11 cellular contexts compared by ENCODE assay signal in the genomic region with DNA sequence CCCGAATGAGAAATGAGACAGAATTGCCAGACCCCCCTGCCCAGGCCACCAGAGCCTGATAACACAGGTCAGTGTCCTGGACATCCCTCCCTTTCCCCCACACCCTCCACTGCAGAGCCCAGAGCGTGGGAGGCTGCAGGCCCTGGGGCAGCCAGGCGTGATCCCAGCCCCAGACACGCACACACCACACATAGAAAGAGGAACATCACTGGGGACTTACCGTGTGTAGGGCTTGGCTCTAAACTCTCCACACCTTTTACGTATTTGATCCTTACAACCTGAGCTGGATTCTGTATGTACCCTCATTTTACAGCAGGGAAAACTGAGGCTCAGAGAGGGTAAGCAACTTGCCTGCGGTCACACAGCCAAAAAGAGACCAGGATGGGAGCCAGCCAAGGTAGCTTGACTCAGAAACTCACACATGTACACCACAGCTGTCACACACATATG. TPM values are rescaled to one million over a fixed set of nuclear protein-coding genes. Genes with fewer than 3 reads are reported as not detected.
A peak's percentile ranks its signal among the peaks of the same experiment; 100 is the strongest.
DNase-seq lines count a peak whose midpoint lies in the region; ATAC-seq and TF ChIP-seq lines count a peak whose summit lies in the region.
"Had no signal": no experiment of that assay in that cellular context is flagged by ENCODE, and none has a peak within 500 bp of the region (broad histone marks: within the 10 kb centered on the region; RNA-seq: fewer than 3 reads in every experiment).

No MANE protein-coding gene starts in this region.

- no peaks in the 10 kb centered on the region for H3K9me2 ChIP-seq in OCI-LY1 (ENCODE audit: low read depth, low read length)

- no peak overlapping the region for H2AFZ ChIP-seq in OCI-LY1 (ENCODE audit: low read length)

- no peaks in the 10 kb centered on the region for H3K27me3 ChIP-seq in OCI-LY1 (ENCODE audit: insufficient read depth, low read length)
- no peaks in the 10 kb centered on the region for H3K27me3 ChIP-seq in lower lobe of right lung (ENCODE audit: low read depth)

- TF ChIP-seq CTCF in OCI-LY1 (IDR thresholded peaks at IDR 0.05; ENCODE audit: low read length) (no peak), lower lobe of right lung (IDR thresholded peaks at IDR 0.05) (no peak)

- DNase-seq in lower lobe of right lung = no peak
- no peak for DNase-seq in HPDE6-E6E7 (ENCODE audit: extremely low spot score)
- no peak for DNase-seq in NCI-H510A (lab: John Stamatoyannopoulos, UW)
- no peak for DNase-seq in left colon
- DNase-seq: amniotic stem cell, glutamatergic neuron had no signal

- H3K9ac ChIP-seq in OCI-LY1 (ENCODE audit: low read length) = peak overlapping the region; percentile 70

- ATAC-seq in GM21526 (IDR thresholded peaks at IDR 0.05; ENCODE audit: low FRiP score, unreplicated experiment) (peak; percentile 28), lower lobe of right lung (no peak), HG03378 (IDR thresholded peaks at IDR 0.05; ENCODE audit: unreplicated experiment) (no peak), left colon (no peak)

- intact Hi-C loops in lower lobe of right lung (cut with DNase I) (no loop called here), left colon (cut with DNase I, micrococcal nuclease) (no loop called here)

- no peaks in the 10 kb centered on the region for H3K9me3 ChIP-seq in OCI-LY1 (ENCODE audit: low read length)
- H3K9me3 ChIP-seq in lower lobe of right lung = no peaks in the 10 kb centered on the region

- H3K27ac ChIP-seq in OCI-LY1 (ENCODE audit: low read depth, low read length, poor library complexity, severe bottlenecking) = peak overlapping the region; percentile 96
- H3K27ac ChIP-seq in lower lobe of right lung = peak overlapping the region; percentile 39

- peaks cover 16% of the 10 kb centered on the region for H3F3A ChIP-seq in OCI-LY1 (ENCODE audit: insufficient read depth, low read length)

- H3K4me3 ChIP-seq in GM08714 (ENCODE audit: low read length) (peak overlapping the region; percentile 44; the same call in 1 of the 2 replicates), OCI-LY1 (ENCODE audit: low read depth, low read length, poor library complexity, severe bottlenecking) (peak overlapping the region; percentile 44), lower lobe of right lung (no peak overlapping the region)

- no peaks in the 10 kb centered on the region for H4K20me1 ChIP-seq in OCI-LY1 (ENCODE audit: insufficient read depth, low read length)

- H3K4me1 ChIP-seq in OCI-LY1 (ENCODE audit: insufficient read depth, low read length, severe bottlenecking) = peaks cover 59% of the 10 kb centered on the region
- peaks cover 25% of the 10 kb centered on the region for H3K4me1 ChIP-seq in lower lobe of right lung

- H3K79me2 ChIP-seq in OCI-LY1 (ENCODE audit: insufficient read depth, low read length) = peaks cover 13% of the 10 kb centered on the region

- H3K4me2 ChIP-seq in OCI-LY1 (ENCODE audit: low read length) = peak overlapping the region; percentile 60

- H3K36me3 ChIP-seq in OCI-LY1 (ENCODE audit: insufficient read depth, low read length) (peaks cover 12% of the 10 kb centered on the region), lower lobe of right lung (peaks cover 6% of the 10 kb centered on the region)

RNA-seq across cellular contexts. Expression of a gene that starts 0.3 kb away (rescaled TPM):
- total RNA-seq in lower lobe of right lung = 0.44 TPM
- total RNA-seq in left colon = under 1 TPM; 0.24 to 0.31 TPM
- total RNA-seq: progenitor cell of endocrine pancreas had no signal

RNA-seq across cellular contexts. Expression of a gene that starts 3.4 kb away (rescaled TPM):
- total RNA-seq in lower lobe of right lung (30.8 TPM), left colon (10 to 100 TPM; 26.4 to 34.0 TPM)

RNA-seq across cellular contexts. Expression of a gene that starts 8.7 kb away (rescaled TPM):
- total RNA-seq in lower lobe of right lung = 15.6 TPM
- total RNA-seq in left colon = 10 to 100 TPM; 10.1 to 12.9 TPM

RNA-seq across cellular contexts. Expression of a gene that starts 16.7 kb away (rescaled TPM):
- total RNA-seq in lower lobe of right lung = 43.4 TPM
- 10 to 100 TPM; 18.3 to 27.9 TPM for total RNA-seq in left colon

RNA-seq across cellular contexts. Expression of a gene that starts 16.9 kb away (rescaled TPM):
- total RNA-seq in lower lobe of right lung (158 TPM), left colon (100 to 1,000 TPM; 137 to 142 TPM)
